Comparison of ENCODE assay signal across 26 cellular contexts in the genomic region with DNA sequence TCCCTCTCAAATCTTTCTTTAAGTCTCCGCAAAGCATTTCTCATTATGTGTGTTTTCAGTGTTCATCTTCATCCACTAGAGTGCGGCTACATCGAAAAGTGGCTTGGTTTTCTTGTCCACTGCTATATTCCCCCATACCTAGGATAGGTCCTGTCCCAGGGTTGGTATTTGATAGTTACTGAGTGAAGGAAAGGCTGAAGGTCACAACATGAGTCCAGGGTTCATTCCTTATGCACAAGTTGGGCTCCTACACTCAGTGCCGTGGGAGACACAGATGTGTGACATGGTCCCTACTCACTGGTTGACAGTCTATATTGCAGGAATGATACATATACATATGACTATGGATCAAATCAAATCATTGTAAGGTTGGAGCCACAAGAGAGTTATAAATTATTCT.
"Had no signal": no experiment of that assay in that cellular context is flagged by ENCODE, and none has a peak within 500 bp of the region (broad histone marks: within the 10 kb centered on the region; RNA-seq: fewer than 3 reads in every experiment).

No MANE protein-coding gene starts in this region.

- H3K4me1 ChIP-seq: parathyroid adenoma, psoas muscle, stomach, thyroid gland, tibial nerve, upper lobe of left lung, uterus had no signal

- H3K27ac ChIP-seq: neutrophil, ovary, parathyroid adenoma, psoas muscle, skin epidermis, stomach, thoracic aorta, thyroid gland, tibial nerve, upper lobe of left lung, uterus had no signal

- ATAC-seq: naive thymus-derived CD8-positive, alpha-beta T cell; natural killer cell treated with Interleukin-12 subunit alpha and Interleukin-12 subunit beta and Interleukin-15 and Interleukin-18, amount 100 ng/mL, for 72 hours; psoas muscle; right cardiac atrium; sciatic nerve; stimulated activated effector memory CD8-positive, alpha-beta T cell treated with anti-CD3 and anti-CD28 coated beads, Interleukin-12 subunit alpha, Interleukin-12 subunit beta, amount 100 ng/mL, for 72 hours; stimulated activated naive B cell treated with anti-CD40 and anti-IgM and Interleukin-4, amounts not matched to agents 10 μg/mL and 1 μg/mL and 100 μg/mL, for 72 hours had no signal

- H3K9ac ChIP-seq: parathyroid adenoma had no signal

- DNase-seq: naive B cell; naive thymus-derived CD8-positive, alpha-beta T cell; nephron progenitor cell; nucleus accumbens; ovary; posterior cingulate gyrus; psoas muscle; right cardiac atrium; stimulated activated CD4-positive, alpha-beta T cell treated with anti-CD3 and anti-CD28 coated beads, Interleukin-15, amount 100 ng/mL, for 24 hours; stimulated activated CD4-positive, alpha-beta T cell treated with anti-CD3 and anti-CD28 coated beads, Interleukin-2, amount 100 ng/mL, for 24 hours; stimulated activated CD4-positive, alpha-beta T cell treated with anti-CD3 and anti-CD28 coated beads, Interleukin-2, amount 100 ng/mL, for 48 hours; stimulated activated CD4-positive, alpha-beta T cell treated with anti-CD3 and anti-CD28 coated beads, Interleukin-4, amount 100 ng/mL, for 24 hours; stimulated activated naive B cell treated with anti-CD40 and anti-IgM and Interleukin-4, amounts not matched to agents 10 μg/mL and 1 μg/mL and 100 μg/mL, for 72 hours; stimulated activated naive CD4-positive, alpha-beta T cell treated with Interleukin-2 at 50 U/mL for 16 hours; stomach; thyroid gland; upper lobe of left lung; uterus had no signal

- H3K36me3 ChIP-seq: neutrophil, ovary, stomach, thoracic aorta, thyroid gland, tibial nerve, upper lobe of left lung, uterus had no signal

- H3K79me2 ChIP-seq: parathyroid adenoma had no signal

- H3K9me3 ChIP-seq: neutrophil, psoas muscle, stomach, thoracic aorta, thyroid gland, upper lobe of left lung, uterus had no signal

- H2AFZ ChIP-seq: parathyroid adenoma had no signal

- H3K27me3 ChIP-seq: neutrophil, ovary, stomach, thyroid gland, tibial nerve, uterus had no signal

- H3K4me3 ChIP-seq: ovary, psoas muscle, skin epidermis, stomach, thoracic aorta, thyroid gland, tibial nerve, upper lobe of left lung, uterus had no signal
